12 cellular contexts compared by ENCODE assay signal in genomic region chr19:46574533-46574932, GRCh38. TPM values are rescaled to one million over a fixed set of nuclear protein-coding genes. Genes with fewer than 3 reads are reported as not detected.
A peak's percentile ranks its signal among the peaks of the same experiment; 100 is the strongest.
DNase-seq lines count a peak whose midpoint lies in the region; ATAC-seq, FAIRE-seq and TF ChIP-seq lines count a peak whose summit lies in the region.
"Had no signal": no experiment of that assay in that cellular context is flagged by ENCODE, and none has a peak within 500 bp of the region (broad histone marks: within the 10 kb centered on the region; RNA-seq: fewer than 3 reads in every experiment).

No MANE protein-coding gene starts in this region.

- TF ChIP-seq EP300 in H1 (IDR thresholded peaks at IDR 0.05; ENCODE audit: borderline replicate concordance in 1 of 2, low read depth in 2 of 2, low read length in 2 of 2), result no peak

- no peak overlapping the region for H2BK15ac ChIP-seq in H1 (ENCODE audit: low read length)

- H3K4me2 ChIP-seq in H1 (ENCODE audit: insufficient read depth in 1 of 2, low read depth in 2 of 2, low read length in 2 of 2), result no peak overlapping the region

- H2BK120ac ChIP-seq in H1 (replicated peaks; ENCODE audit: low read depth, low read length), result no peak overlapping the region

- no peak overlapping the region for H2AK5ac ChIP-seq in H1 (ENCODE audit: low read depth, low read length)

- no peak overlapping the region for H2BK5ac ChIP-seq in H1 (ENCODE audit: low read depth, low read length)

- H3K23me2 ChIP-seq in H1 (ENCODE audit: low read depth, low read length), result no peaks in the 10 kb centered on the region

- no peaks in the 10 kb centered on the region; a peak in 2 of 7 replicates for H3K4me1 ChIP-seq in H1 (replicated peaks in 1 of 4; ENCODE audit: control insufficient read depth in 3 of 4, insufficient read depth in 4 of 4, low read length in 3 of 4)
- no peaks in the 10 kb centered on the region for H3K4me1 ChIP-seq in tibial artery

- no peak overlapping the region for H3K18ac ChIP-seq in H1 (ENCODE audit: extremely low read depth, low read length)

- intact Hi-C loops in tibial artery (cut with DNase I; ENCODE audit: low total_unique reads), result no loop called here

- no peak overlapping the region for H4K91ac ChIP-seq in H1 (replicated peaks; ENCODE audit: insufficient read length, low read length)

- no peaks in the 10 kb centered on the region for H3K36me3 ChIP-seq in H1 (ENCODE audit: control insufficient read depth in 2 of 4, insufficient read depth in 4 of 4, low read length in 3 of 4)
- no peaks in the 10 kb centered on the region for H3K36me3 ChIP-seq in tibial artery

- peaks cover 6% of the 10 kb centered on the region for H3K27me3 Mint-ChIP-seq in activated CD8-positive, alpha-beta T cell treated with anti-CD3 and anti-CD28 coated beads, Interleukin-2, amount 10 ng/mL, durations not matched to agents 7 days and 5 days (ENCODE audit: low read depth)

- no peak overlapping the region for H3K4ac ChIP-seq in H1 (replicated peaks; ENCODE audit: insufficient read length, low read depth, low read length)

- TF ChIP-seq POLR2A in H1 (IDR thresholded peaks at IDR 0.05; ENCODE audit: control extremely low read depth in 1 of 2, low read depth in 2 of 2, low read length in 2 of 2), result no peak

- H2BK20ac ChIP-seq in H1 (ENCODE audit: low read length), result no peak overlapping the region

- FAIRE-seq in H1 (lab: Jason Lieb, UNC), result no peak

- 87% methylated on average over 11 of the region's 11 CpGs; no CpG with 5 or more reads in 1 of the 2 experiments for WGBS in H1 (ENCODE audit: extremely low coverage in 1 of 2, insufficient coverage in 1 of 2, insufficient read length in 1 of 2, insufficient replicate concordance in 2 of 2, low coverage in 1 of 2, low lambda C conversion rate in 2 of 2, missing lambda C conversion rate in 1 of 2), 2 experiments

- H3K14ac ChIP-seq in H1 (ENCODE audit: insufficient read length), result no peak overlapping the region

- H3K27ac ChIP-seq in H1 (ENCODE audit: low read depth, low read length) (no peak overlapping the region), tibial artery (no peak overlapping the region)

- peak overlapping the region; percentile 76; the same call in 1 of the 2 replicates for H2AFZ ChIP-seq in H1 (ENCODE audit: low read length)

- peak; percentile 63 for ATAC-seq in activated CD8-positive, alpha-beta T cell treated with anti-CD3 and anti-CD28 coated beads, Interleukin-2, amount 10 ng/mL, durations not matched to agents 7 days and 5 days
- ATAC-seq in GM19035 (IDR thresholded peaks at IDR 0.05; ENCODE audit: unreplicated experiment) (no peak), GM18870 (IDR thresholded peaks at IDR 0.05; ENCODE audit: unreplicated experiment) (no peak), GM21786 (IDR thresholded peaks at IDR 0.05; ENCODE audit: unreplicated experiment) (no peak)
- ATAC-seq: stimulated activated naive B cell treated with anti-CD40 and anti-IgM and Interleukin-4, amounts not matched to agents 10 μg/mL and 1 μg/mL and 100 μg/mL, for 72 hours; WTC11 had no signal

- H3K56ac ChIP-seq in H1 (replicated peaks; ENCODE audit: insufficient read length, low read depth, low read length), result no peak overlapping the region

- H3K79me2 ChIP-seq in H1 (ENCODE audit: control insufficient read depth in 1 of 2, insufficient read depth in 2 of 2, low read length in 2 of 2), result no peaks in the 10 kb centered on the region

- CTCF ChIA-PET in activated CD8-positive, alpha-beta T cell treated with anti-CD3 and anti-CD28 coated beads, Interleukin-2, amount 10 ng/mL, durations not matched to agents 7 days and 5 days (lab: Charles Lee), result interaction anchor here (1.4 kb wide), 1 partner anchor 31 kb away, joined by 3 read pairs; no protein-coding TSS in a partner anchor
- CTCF ChIA-PET in H1 (lab: Charles Lee; ENCODE audit: partially characterized antibody), result interaction anchor here (1.4 to 3.6 kb wide), 2 partner anchors 31 to 45 kb away, joined by 4 to 20 read pairs; no protein-coding TSS in a partner anchor

- H3K9ac ChIP-seq in H1 (replicated peaks in 1 of 4; ENCODE audit: extremely low read depth in 1 of 4, low read depth in 3 of 4, low read length in 3 of 4), result no peak overlapping the region

- no peaks in the 10 kb centered on the region for H4K20me1 ChIP-seq in H1 (replicated peaks in 1 of 2; ENCODE audit: control insufficient read depth in 1 of 2, insufficient read depth in 2 of 2, low read length in 2 of 2)

- H2BK12ac ChIP-seq in H1 (ENCODE audit: low read depth, low read length), result no peak overlapping the region

- no peak overlapping the region for H3K23ac ChIP-seq in H1 (ENCODE audit: insufficient read length)

- H3K9me3 Mint-ChIP-seq in activated CD8-positive, alpha-beta T cell treated with anti-CD3 and anti-CD28 coated beads, Interleukin-2, amount 10 ng/mL, durations not matched to agents 7 days and 5 days (ENCODE audit: insufficient read depth), result no peaks in the 10 kb centered on the region
- H3K9me3 Mint-ChIP-seq: WTC11 had no signal

- TF ChIP-seq CTCF in H1 (IDR thresholded peaks at IDR 0.05; ENCODE audit: control extremely low read depth in 1 of 3, insufficient read depth in 1 of 3, low read depth in 1 of 3, low read length in 3 of 3) (no peak), tibial artery (IDR thresholded peaks at IDR 0.05) (no peak)

- H3K4me1 Mint-ChIP-seq in activated CD8-positive, alpha-beta T cell treated with anti-CD3 and anti-CD28 coated beads, Interleukin-2, amount 10 ng/mL, durations not matched to agents 7 days and 5 days (ENCODE audit: low read depth), result peaks cover 20% of the 10 kb centered on the region

- peak overlapping the region; percentile 4 for H3K27ac Mint-ChIP-seq in activated CD8-positive, alpha-beta T cell treated with anti-CD3 and anti-CD28 coated beads, Interleukin-2, amount 10 ng/mL, durations not matched to agents 7 days and 5 days
- H3K27ac Mint-ChIP-seq: WTC11 had no signal

- H3K36me3 Mint-ChIP-seq in activated CD8-positive, alpha-beta T cell treated with anti-CD3 and anti-CD28 coated beads, Interleukin-2, amount 10 ng/mL, durations not matched to agents 7 days and 5 days (ENCODE audit: low read depth), result no peaks in the 10 kb centered on the region
- H3K36me3 Mint-ChIP-seq: WTC11 had no signal

- no peaks in the 10 kb centered on the region for H3K9me3 ChIP-seq in H1 (ENCODE audit: insufficient read depth in 2 of 2, low read depth in 1 of 2, low read length in 1 of 2)
- H3K9me3 ChIP-seq in tibial artery, result no peaks in the 10 kb centered on the region

- no peak overlapping the region for H4K5ac ChIP-seq in H1 (ENCODE audit: insufficient read length, low read depth, low read length)

- DNase-seq in NCI-H226 (peak; percentile 29), H1 (ENCODE audit: low read depth in 1 of 2, low spot score in 2 of 2) (no peak), tibial artery (no peak)
- DNase-seq in activated CD8-positive, alpha-beta T cell treated with anti-CD3 and anti-CD28 coated beads, Interleukin-2, amount 10 ng/mL, durations not matched to agents 7 days and 5 days, result peak; percentile 56
- peak; percentile 7 to 18 (median 8) for DNase-seq in stimulated activated CD4-positive, alpha-beta T cell treated with anti-CD3 and anti-CD28 coated beads, TNF-alpha, amount 100 ng/mL, for 4 hours (ENCODE audit: low read depth in 3 of 3)
- DNase-seq: NCI-H446; stimulated activated naive B cell treated with anti-CD40 and anti-IgM and Interleukin-4, amounts not matched to agents 10 μg/mL and 1 μg/mL and 100 μg/mL, for 72 hours had no signal

- no peak overlapping the region for H3K4me3 Mint-ChIP-seq in activated CD8-positive, alpha-beta T cell treated with anti-CD3 and anti-CD28 coated beads, Interleukin-2, amount 10 ng/mL, durations not matched to agents 7 days and 5 days
- H3K4me3 Mint-ChIP-seq: stimulated activated naive B cell treated with anti-CD40 and anti-IgM and Interleukin-4, amounts not matched to agents 10 μg/mL and 1 μg/mL and 100 μg/mL, for 72 hours; WTC11 had no signal

- TF ChIP-seq RAD21 in H1 (IDR thresholded peaks at IDR 0.05 in 1 of 2, conservative IDR thresholded peaks at IDR 0.05 in 1 of 2; ENCODE audit: low read depth in 2 of 2, low read length in 2 of 2), result no peak

- POLR2A ChIA-PET in activated CD8-positive, alpha-beta T cell treated with anti-CD3 and anti-CD28 coated beads, Interleukin-2, amount 10 ng/mL, durations not matched to agents 7 days and 5 days (lab: Charles Lee), result no interaction called here
- POLR2A ChIA-PET in H1 (lab: Charles Lee; ENCODE audit: partially characterized antibody), result interaction anchor here (1.0 to 1.2 kb wide), 2 partner anchors 26 to 45 kb away, joined by 3 read pairs; no protein-coding TSS in a partner anchor

- H3K27me3 ChIP-seq in H1 (replicated peaks in 1 of 4; ENCODE audit: control insufficient read depth in 3 of 4, extremely low read depth in 1 of 4, insufficient read depth in 3 of 4, low read length in 3 of 4) (no peaks in the 10 kb centered on the region; a peak in 1 of 7 replicates), tibial artery (no peaks in the 10 kb centered on the region)

- no peak overlapping the region for H4K8ac ChIP-seq in H1 (ENCODE audit: extremely low read depth, insufficient read depth, low read length)

- H3K79me1 ChIP-seq in H1 (ENCODE audit: low read depth, low read length), result no peaks in the 10 kb centered on the region

- H3K4me3 ChIP-seq in H1 (ENCODE audit: extremely low read depth in 1 of 4, insufficient read depth in 2 of 4, low read depth in 3 of 4, low read length in 4 of 4) (no peak overlapping the region), tibial artery (no peak overlapping the region)

RNA-seq across cellular contexts. Expression of gene CALM3, which starts 26.6 kb away (rescaled TPM):
- total RNA-seq in activated CD8-positive, alpha-beta T cell treated with anti-CD3 and anti-CD28 coated beads, Interleukin-2, amount 10 ng/mL, durations not matched to agents 7 days and 5 days, result 100 to 1,000 TPM; 646 to 682 TPM
- 318 and 326 TPM in 2 replicates for total RNA-seq in H1 (2021; fragmentation: NEBNext Ultra II Directional; extraction: Animal tissue kit (Norgen Biotek cat#: 25700))
- 315 and 405 TPM in 2 replicates for polyA plus RNA-seq in H1 (2011; rRNA removed)
- polyA plus RNA-seq in H1 (2011; cell fraction: cytosol; rRNA removed), result 585 TPM
- 241 TPM for polyA plus RNA-seq in H1 (2011; cell fraction: nucleus; rRNA removed)
- polyA plus RNA-seq in H1 (2012, experiment 1 of 2), result 396 to 462 TPM (median 444 TPM) in 4 replicates
- 353 TPM for polyA plus RNA-seq in H1 (2012, experiment 2 of 2)
- 213 TPM for polyA plus RNA-seq in H1 (2013, experiment 1 of 2)
- polyA plus RNA-seq in H1 (2013, experiment 2 of 2), result 220 TPM
- polyA minus RNA-seq in H1 (2011; rRNA and poly(A)+ RNA removed), result 129 and 145 TPM in 2 replicates
- 94.5 TPM for polyA minus RNA-seq in H1 (2011; cell fraction: cytosol; rRNA and poly(A)+ RNA removed)
- polyA minus RNA-seq in H1 (2011; cell fraction: nucleus; rRNA and poly(A)+ RNA removed), result 67.8 TPM

RNA-seq across cellular contexts. Expression of gene PTGIR, which starts 50.4 kb away (rescaled TPM):
- total RNA-seq in activated CD8-positive, alpha-beta T cell treated with anti-CD3 and anti-CD28 coated beads, Interleukin-2, amount 10 ng/mL, durations not matched to agents 7 days and 5 days, result 10 to 100 TPM in 1 of 2 experiments, 1 to 10 TPM in 1; 8.8 to 10.4 TPM
- not detected in 2 replicates for total RNA-seq in H1 (2021; fragmentation: NEBNext Ultra II Directional; extraction: Animal tissue kit (Norgen Biotek cat#: 25700))
- polyA plus RNA-seq in H1 (2011; rRNA removed), result 0.15 and 0.19 TPM in 2 replicates
- polyA plus RNA-seq in H1 (2011; cell fraction: cytosol; rRNA removed), result 0.14 TPM
- 0.09 TPM for polyA plus RNA-seq in H1 (2011; cell fraction: nucleus; rRNA removed)
- not detected in 4 replicates for polyA plus RNA-seq in H1 (2012, experiment 1 of 2)
- polyA plus RNA-seq in H1 (2012, experiment 2 of 2), result not detected
- polyA plus RNA-seq in H1 (2013, experiment 1 of 2), result 0.10 TPM
- polyA plus RNA-seq in H1 (2013, experiment 2 of 2), result 0.13 TPM
- not detected in 2 replicates for polyA minus RNA-seq in H1 (2011; rRNA and poly(A)+ RNA removed)
- not detected for polyA minus RNA-seq in H1 (2011; cell fraction: cytosol; rRNA and poly(A)+ RNA removed)
- not detected for polyA minus RNA-seq in H1 (2011; cell fraction: nucleus; rRNA and poly(A)+ RNA removed)
- total RNA-seq: dermis microvascular lymphatic vessel endothelial cell had no signal

Comparison
In these comparisons a context has a peak if more than half of its experiments do, and no peak if none do; other contexts are left out.
1. DNase-seq: peak in NCI-H226 (single experiment), activated CD8-positive, alpha-beta T cell treated with anti-CD3 and anti-CD28 coated beads, Interleukin-2, amount 10 ng/mL, durations not matched to agents 7 days and 5 days (single experiment) and stimulated activated CD4-positive, alpha-beta T cell treated with anti-CD3 and anti-CD28 coated beads, TNF-alpha, amount 100 ng/mL, for 4 hours (3 of 3); none in H1 (0 of 2) and tibial artery (0 of 2).